In the genomic region with DNA sequence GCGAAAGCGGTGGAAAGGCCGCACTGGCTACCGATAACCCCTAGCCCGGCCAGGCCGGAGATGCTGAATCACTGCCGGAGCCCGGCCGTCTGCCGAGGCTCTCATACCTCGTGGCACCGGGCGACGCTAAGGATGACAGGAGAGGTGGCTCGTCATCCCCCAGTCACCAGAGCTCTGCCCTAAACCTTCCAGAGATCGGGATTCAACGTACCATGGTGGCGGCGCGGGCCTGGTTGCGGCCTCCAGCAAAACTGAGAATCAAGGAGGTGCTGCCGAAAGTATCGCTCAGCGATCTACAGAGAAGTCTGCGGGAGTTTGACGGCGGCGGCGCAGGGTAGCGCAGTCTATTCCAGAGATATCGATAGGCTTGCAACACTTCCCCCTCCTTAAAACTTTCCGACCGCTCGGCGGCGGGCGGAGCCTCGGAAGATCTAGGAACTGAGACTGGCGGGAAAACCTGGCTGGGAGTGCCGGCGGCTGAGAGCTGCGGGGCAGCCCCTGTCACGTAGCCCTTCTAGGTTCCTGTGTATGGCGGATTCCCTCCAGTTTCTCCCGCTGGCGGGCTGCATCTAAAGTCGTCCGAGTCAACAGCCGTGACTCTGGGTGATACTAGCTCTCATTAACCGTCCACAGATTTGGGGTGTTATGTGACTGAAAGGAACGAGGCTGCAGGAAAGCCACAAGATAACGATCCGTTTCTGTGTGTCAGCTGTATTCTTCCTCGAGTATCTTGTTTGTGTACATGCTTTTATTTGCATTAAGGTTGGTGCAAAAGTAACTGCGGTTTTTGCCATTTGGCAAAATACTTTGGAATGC, we compare ENCODE assay signal across 8 cellular contexts. TPM values are rescaled to one million over a fixed set of nuclear protein-coding genes. Genes with fewer than 3 reads are reported as not detected.
DNase-seq lines count a peak whose midpoint lies in the region; ATAC-seq, FAIRE-seq and TF ChIP-seq lines count a peak whose summit lies in the region.

A gene (minus strand): TSS at position 301 of the 816 bp plus-strand sequence. CDS start 87 bp downstream, at position 214.

- CTCF ChIA-PET in HepG2 (lab: Yijun Ruan, JAX; ENCODE audit: low intra/inter-chr PET ratio, low total read pairs): no interaction called here

- peak; percentile 23 to 61; a peak in 1 of 4 replicates for TF ChIP-seq EP300 in HepG2 (IDR thresholded peaks at IDR 0.05; ENCODE audit: low read depth in 2 of 2, low read length in 2 of 2)
- TF ChIP-seq EP300 in HepG2 (CRISPR knock-in tag; IDR thresholded peaks at IDR 0.05; ENCODE audit: borderline replicate concordance): no peak

- peak within 1 kb of the TSS; percentile 90 for H3K9ac ChIP-seq in HepG2 (ENCODE audit: insufficient read depth, low read depth, low read length)

- peak within 1 kb of the TSS; percentile 97 for H3K27ac ChIP-seq in C4-2B
- H3K27ac ChIP-seq in HepG2 (ENCODE audit: extremely low read length, insufficient read depth, low read length): peak within 1 kb of the TSS; percentile 90

- no peak; the same call in 1 of the 2 replicates for TF ChIP-seq RAD21 in HepG2 (CRISPR knock-in tag; IDR thresholded peaks at IDR 0.05)

- peaks cover 16% of the 10 kb centered on the region for H3K4me1 ChIP-seq in HepG2 (ENCODE audit: insufficient read depth, low read length)

- no peaks in the 10 kb centered on the region for H3K9me3 ChIP-seq in HepG2 (ENCODE audit: low read length)

- ATAC-seq in GM19372 (IDR thresholded peaks at IDR 0.05; ENCODE audit: low read depth, unreplicated experiment) (peak; percentile 85), HG03558 (IDR thresholded peaks at IDR 0.05; ENCODE audit: extremely low read depth, unreplicated experiment) (peak; percentile 78), HepG2 (peak; percentile 95)

- DNase-seq in NCI-H748 treated with DMSO at 0.1 percent for 48 hours (lab: John Stamatoyannopoulos, UW) (peak; percentile 94), dermis blood vessel endothelial cell (peak; percentile 97), HepG2 (ENCODE audit: low spot score) (peak; percentile 94)
- DNase-seq in activated CD4-positive, alpha-beta T cell treated with anti-CD3 and anti-CD28 coated beads, Interleukin-2, amount 50 U/mL, for 24 hours (ENCODE audit: low read depth in 1 of 2, low spot score in 1 of 2): peak; percentile 80 to 92
- DNase-seq in stimulated activated CD4-positive, alpha-beta T cell treated with anti-CD3 and anti-CD28 coated beads, Interleukin-4, amount 100 ng/mL, for 1 hour: peak; percentile 92

- BruUV-seq in HepG2 (replicated peaks; lab: Mats Ljungman, UMichigan): no TSS peak

- H3K36me3 ChIP-seq in HepG2 (replicated peaks in 1 of 2; ENCODE audit: control insufficient read depth in 1 of 2, insufficient read depth in 2 of 2, low read length in 2 of 2): peaks cover 2 to 16% of the 10 kb centered on the region in 2 experiments; a peak in 4 of 5 replicates

- no peaks in the 10 kb centered on the region; a peak in 1 of 5 replicates for H3K27me3 ChIP-seq in HepG2 (ENCODE audit: control insufficient read depth in 1 of 2, insufficient read depth in 2 of 2, low read length in 2 of 2)

- WGBS in HepG2 (ENCODE audit: low lambda C conversion rate): 4% methylated on average over 16 of the region's 55 CpGs

- H4K20me1 ChIP-seq in HepG2 (ENCODE audit: insufficient read depth, low read length): no peaks in the 10 kb centered on the region

- POLR2A ChIA-PET in HepG2 (lab: Yijun Ruan, JAX): interaction anchor here (0.7 to 1.8 kb wide), 5 partner anchors 9 to 124 kb away, joined by 4 to 17 read pairs (median 4); a partner anchor contains a TSS

- FAIRE-seq in HepG2 (lab: Jason Lieb, UNC): peak; percentile 73

- TF ChIP-seq POLR2A in HepG2 (IDR thresholded peaks at IDR 0.05; ENCODE audit: insufficient read depth in 1 of 2, low read depth in 2 of 2, low read length in 2 of 2): peak; percentile 78 to 79

- peak within 1 kb of the TSS; percentile 88 for H3K4me2 ChIP-seq in HepG2 (ENCODE audit: low read depth, low read length)

- H3K79me2 ChIP-seq in HepG2 (ENCODE audit: insufficient read depth, low read length): peaks cover 32% of the 10 kb centered on the region

- peak within 1 kb of the TSS; percentile 75 to 89 (median 87) for H3K4me3 ChIP-seq in HepG2 (replicated peaks in 1 of 3; ENCODE audit: insufficient read depth in 1 of 3, low read depth in 2 of 3, low read length in 3 of 3)

- intact Hi-C loops in HepG2 (cut with micrococcal nuclease; ENCODE audit: unreplicated experiment): loop anchor here (1.0 kb wide), 1 partner anchor 123 kb away; a partner anchor contains a TSS

- in situ Hi-C loops in HepG2 (cut with HindIII; ENCODE audit: extremely low pct_ligation_motif_present, low pct_unique_long_range_greater_than_20kb): no loop called here

- TF ChIP-seq CTCF in C4-2B (conservative IDR thresholded peaks at IDR 0.05): peak; percentile 6; the same call in 1 of the 2 replicates
- TF ChIP-seq CTCF in HepG2 (CRISPR knock-in tag; IDR thresholded peaks at IDR 0.05): peak; percentile 37

- peak within 1 kb of the TSS; percentile 84 for H2AFZ ChIP-seq in HepG2 (ENCODE audit: low read length)

TF ChIP-seq in HepG2, 621 proteins besides CTCF, POLR2A, EP300 and RAD21 (continues in another document):
- TF ChIP-seq TEAD2 (CRISPR knock-in tag; IDR thresholded peaks at IDR 0.05) (peak; percentile 38), ZBTB7B (CRISPR knock-in tag; IDR thresholded peaks at IDR 0.05) (peak; percentile 22; the same call in 1 of the 2 replicates), KMT2A (CRISPR knock-in tag; IDR thresholded peaks at IDR 0.05) (peak; percentile 99), ZNF251 (CRISPR knock-in tag; IDR thresholded peaks at IDR 0.05) (no peak), RELA (CRISPR knock-in tag; IDR thresholded peaks at IDR 0.05) (no peak), SIN3A (IDR thresholded peaks at IDR 0.05; ENCODE audit: borderline replicate concordance, low read depth, low read length) (peak; percentile 90), ZNF333 (CRISPR knock-in tag; IDR thresholded peaks at IDR 0.05; ENCODE audit: borderline replicate concordance) (peak; percentile 99), POLR2G (IDR thresholded peaks at IDR 0.05; ENCODE audit: low read depth, low read length) (peak; percentile 91), STAG1 (CRISPR knock-in tag; IDR thresholded peaks at IDR 0.05) (no peak), JUN (CRISPR knock-in tag; IDR thresholded peaks at IDR 0.05) (no peak)
- TF ChIP-seq, protein P1, sequence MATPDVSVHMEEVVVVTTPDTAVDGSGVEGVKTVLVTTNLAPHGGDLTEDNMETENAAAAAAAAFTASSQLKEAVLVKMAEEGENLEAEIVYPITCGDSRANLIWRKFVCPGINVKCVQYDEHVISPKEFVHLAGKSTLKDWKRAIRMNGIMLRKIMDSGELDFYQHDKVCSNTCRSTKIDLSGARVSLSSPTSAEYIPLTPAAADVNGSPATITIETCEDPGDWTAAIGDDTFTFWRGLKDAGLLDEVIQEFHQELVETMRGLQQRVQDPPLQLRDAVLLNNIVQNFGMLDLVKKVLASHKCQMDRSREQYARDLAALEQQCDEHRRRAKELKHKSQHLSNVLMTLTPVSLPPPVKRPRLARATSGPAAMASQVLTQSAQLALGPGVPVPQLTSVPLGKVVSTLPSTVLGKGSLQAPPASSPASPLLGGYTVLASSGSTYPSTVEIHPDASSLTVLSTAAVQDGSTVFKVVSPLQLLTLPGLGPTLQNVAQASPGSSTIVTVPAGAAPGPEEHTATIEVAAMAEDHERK (CRISPR knock-in tag; IDR thresholded peaks at IDR 0.05; ENCODE audit: low read depth): peak; percentile 99
- TF ChIP-seq, protein P2, sequence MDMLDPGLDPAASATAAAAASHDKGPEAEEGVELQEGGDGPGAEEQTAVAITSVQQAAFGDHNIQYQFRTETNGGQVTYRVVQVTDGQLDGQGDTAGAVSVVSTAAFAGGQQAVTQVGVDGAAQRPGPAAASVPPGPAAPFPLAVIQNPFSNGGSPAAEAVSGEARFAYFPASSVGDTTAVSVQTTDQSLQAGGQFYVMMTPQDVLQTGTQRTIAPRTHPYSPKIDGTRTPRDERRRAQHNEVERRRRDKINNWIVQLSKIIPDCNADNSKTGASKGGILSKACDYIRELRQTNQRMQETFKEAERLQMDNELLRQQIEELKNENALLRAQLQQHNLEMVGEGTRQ (IDR thresholded peaks at IDR 0.05; ENCODE audit: low read depth, low read length): no peak
- TF ChIP-seq, protein P2 (CRISPR knock-in tag; IDR thresholded peaks at IDR 0.05; ENCODE audit: borderline replicate concordance): 0 out of 2 replicates have a peak, but pooled peaks have one; percentile 40

RNA-seq across cellular contexts. Expression of the gene that starts here (rescaled TPM):
- total RNA-seq in dermis blood vessel endothelial cell: 137 and 177 TPM in 2 replicates
- 229 and 297 TPM in 2 replicates for total RNA-seq in HepG2 (2016; rRNA removed; fragmentation: Illumina TruSeq; extraction: Trizol)
- 86.1 and 98.3 TPM in 2 replicates for total RNA-seq in HepG2 (2016; cell fraction: cytosol; rRNA removed; fragmentation: Illumina TruSeq; extraction: Trizol; ENCODE audit: low read depth)
- 235 and 298 TPM in 2 replicates for total RNA-seq in HepG2 (2016; cell fraction: insoluble cytoplasmic fraction; rRNA removed; fragmentation: Illumina TruSeq; extraction: Trizol)
- total RNA-seq in HepG2 (2016; cell fraction: membrane; rRNA removed; fragmentation: Illumina TruSeq; extraction: Trizol): 151 and 152 TPM in 2 replicates
- total RNA-seq in HepG2 (2016; cell fraction: nucleus; rRNA removed; fragmentation: Illumina TruSeq; extraction: Trizol): 206 and 228 TPM in 2 replicates
- polyA plus RNA-seq in HepG2 (2011; rRNA removed): 147 and 188 TPM in 2 replicates
- 93.4 and 123 TPM in 2 replicates for polyA plus RNA-seq in HepG2 (2011; cell fraction: cytosol; rRNA removed)
- polyA plus RNA-seq in HepG2 (2011; cell fraction: nucleus; rRNA removed): 205 and 235 TPM in 2 replicates
- 150 and 164 TPM in 2 replicates for polyA plus RNA-seq in HepG2 (2012)
- 104 and 115 TPM in 2 replicates for polyA plus RNA-seq in HepG2 (2016; cell fraction: cytosol; fragmentation: Illumina TruSeq; extraction: Trizol; ENCODE audit: low read depth)
- 277 and 286 TPM in 2 replicates for polyA plus RNA-seq in HepG2 (2016; cell fraction: insoluble cytoplasmic fraction; fragmentation: Illumina TruSeq; extraction: Trizol; ENCODE audit: low read depth)
- 132 and 150 TPM in 2 replicates for polyA plus RNA-seq in HepG2 (2016; cell fraction: membrane; fragmentation: Illumina TruSeq; extraction: Trizol; ENCODE audit: low read depth)
- 379 and 390 TPM in 2 replicates for polyA plus RNA-seq in HepG2 (2016; cell fraction: nucleus; fragmentation: Illumina TruSeq; extraction: Trizol; ENCODE audit: insufficient read depth, low read depth)
- polyA minus RNA-seq in HepG2 (2011; rRNA and poly(A)+ RNA removed; ENCODE audit: low replicate concordance): 69.2 and 105 TPM in 2 replicates
- 60.5 and 74.7 TPM in 2 replicates for polyA minus RNA-seq in HepG2 (2011; cell fraction: cytosol; rRNA and poly(A)+ RNA removed)
- 131 and 140 TPM in 2 replicates for polyA minus RNA-seq in HepG2 (2011; cell fraction: nucleus; rRNA and poly(A)+ RNA removed)

Comparison
In these comparisons a context has a peak if more than half of its experiments do, and no peak if none do; other contexts are left out.
1. Peak in every context shown above with its lines: DNase-seq, ATAC-seq, H3K4me3 ChIP-seq and H3K27ac ChIP-seq.